20 cellular contexts compared by ENCODE assay signal in genomic region chr3:134985841-134986520, GRCh38.
"Had no signal": no experiment of that assay in that cellular context is flagged by ENCODE, and none has a peak within 500 bp of the region (broad histone marks: within the 10 kb centered on the region; RNA-seq: fewer than 3 reads in every experiment).

No MANE protein-coding gene starts in this region.

- ATAC-seq: activated T-helper 17 cell treated with anti-CD3 and anti-CD28 coated beads, Interleukin-2, amount 50 U/mL, for 72 hours; body of pancreas; stimulated activated effector memory CD8-positive, alpha-beta T cell treated with anti-CD3 and anti-CD28 coated beads, Interleukin-12 subunit alpha, Interleukin-12 subunit beta, amount 100 ng/mL, for 72 hours; T-helper 17 cell had no signal

- DNase-seq: activated CD4-positive, alpha-beta T cell treated with anti-CD3 and anti-CD28 coated beads, Interleukin-2, amount 50 U/mL, for 1 hour; activated CD4-positive, CD25-positive, alpha-beta regulatory T cell; activated naive CD4-positive, alpha-beta T cell treated with anti-CD3 and anti-CD28 coated beads, Interleukin-2, amount 10 ng/mL, durations not matched to agents 7 days and 5 days; activated T-cell treated with anti-CD3 and anti-CD28 coated beads for 4 hours; body of pancreas; cerebellar nuclear complex; dermis blood vessel endothelial cell; endodermal cell; erythroblast; foreskin melanocyte; heart right ventricle; islet precursor cell; ovary; T-helper 17 cell; tibial artery had no signal

- H3K4me3 ChIP-seq: body of pancreas, heart right ventricle, neural progenitor cell, ovary, skin epidermis, tibial artery, vagina had no signal
